Comparison of ENCODE assay signal across 16 cellular contexts in genomic region chr18:46554406-46554805, GRCh38.
DNase-seq lines count a peak whose midpoint lies in the region.
"Had no signal": no experiment of that assay in that cellular context is flagged by ENCODE, and none has a peak within 500 bp of the region (broad histone marks: within the 10 kb centered on the region; RNA-seq: fewer than 3 reads in every experiment).

No MANE protein-coding gene starts in this region.

- in situ Hi-C loops in KBM-7 (cut with MboI; ENCODE audit: low pct_unique_long_range_greater_than_20kb, low sequenced_read_pairs): no loop called here

- DNase-seq in Ammon's horn (ENCODE audit: low spot score) (peak; percentile 35), globus pallidus (ENCODE audit: low spot score) (peak; percentile 59), pons (ENCODE audit: low spot score) (peak; percentile 49), superior temporal gyrus (ENCODE audit: extremely low spot score) (peak; percentile 64), KBM-7 (no peak), iPS-NIHi11 (ENCODE audit: low spot score) (no peak)
- DNase-seq in activated CD4-positive, alpha-beta T cell treated with anti-CD3 and anti-CD28 coated beads for 1 hour: no peak
- DNase-seq: BE2C; CD4-positive, alpha-beta T cell; CD8-positive, alpha-beta memory T cell; DMS 273 treated with DMSO at 0.1 percent for 48 hours; DMS79; EL; GDM1; GM23248; H9 had no signal

Comparison
In these comparisons a context has a peak if more than half of its experiments do, and no peak if none do; other contexts are left out.
1. DNase-seq: peak in Ammon's horn (single experiment), globus pallidus (single experiment), pons (single experiment) and superior temporal gyrus (single experiment); none in activated CD4-positive, alpha-beta T cell treated with anti-CD3 and anti-CD28 coated beads for 1 hour (single experiment), KBM-7 (single experiment) and iPS-NIHi11 (single experiment).